In the genomic region with DNA sequence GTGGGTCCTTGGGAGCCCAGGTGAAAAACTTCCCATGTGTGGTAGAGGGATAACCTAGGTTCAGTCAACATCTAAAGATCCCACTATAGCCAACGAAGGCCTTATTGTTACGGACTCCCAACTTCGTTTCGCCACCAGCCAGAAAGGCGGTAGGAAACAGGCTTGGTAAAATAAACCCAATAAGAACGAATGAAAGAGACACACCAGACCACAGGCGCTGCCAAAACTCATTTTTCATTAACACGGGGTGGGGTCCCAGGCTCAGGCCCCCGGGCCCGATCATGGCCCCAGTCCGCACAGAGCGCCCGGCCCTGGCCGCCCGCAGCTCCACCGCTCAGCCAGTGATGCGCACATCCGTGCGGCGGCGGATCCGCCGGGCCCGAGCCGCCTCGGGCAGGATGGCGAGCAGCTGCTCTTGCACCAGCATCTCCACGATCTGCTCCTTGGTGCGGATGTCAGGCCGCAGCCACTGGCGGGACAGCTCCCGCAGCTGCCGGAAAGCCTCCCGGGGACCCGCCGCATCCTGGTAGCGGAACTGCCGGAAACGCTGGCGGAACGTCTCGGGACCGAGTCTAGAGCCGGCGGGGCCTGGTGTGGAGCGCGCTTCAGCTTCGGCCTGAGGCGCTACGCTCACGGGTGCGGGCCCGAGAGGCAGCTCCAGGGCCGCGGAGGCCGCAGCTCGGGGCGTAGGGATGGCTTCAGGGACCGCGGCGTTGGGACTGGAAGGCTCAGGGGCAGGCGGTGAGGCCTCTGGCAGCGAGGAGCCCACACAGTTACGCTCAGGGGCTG, we compare ENCODE assay signal across 8 cellular contexts. TPM values are rescaled to one million over a fixed set of nuclear protein-coding genes. Genes with fewer than 3 reads are reported as not detected.
DNase-seq lines count a peak whose midpoint lies in the region; ATAC-seq, FAIRE-seq and TF ChIP-seq lines count a peak whose summit lies in the region.

No MANE protein-coding gene starts in this region.

- DNase-seq in NCI-H460 (ENCODE audit: extremely low read depth, low read depth) (peak; percentile 11), activated T-cell treated with anti-CD3 and anti-CD28 coated beads for 24 hours (ENCODE audit: low read depth) (peak; percentile 54), endothelial cell of umbilical vein (ENCODE audit: low read depth, low spot score) (peak; percentile 72), NCI-H2107 (lab: John Stamatoyannopoulos, UW) (no peak)
- peak; percentile 23 to 44 for DNase-seq in stimulated activated CD8-positive, alpha-beta memory T cell treated with anti-CD3 and anti-CD28 coated beads, Interleukin-7, amount 100 ng/mL, for 48 hours (ENCODE audit: extremely low read depth in 1 of 2, low read depth in 1 of 2)

- H3K9me3 ChIP-seq in endothelial cell of umbilical vein (replicated peaks; ENCODE audit: control insufficient read depth, insufficient read depth, low read length) (no peaks in the 10 kb centered on the region), muscle layer of colon (ENCODE audit: low read length) (no peaks in the 10 kb centered on the region)

- ATAC-seq in GM18499 (IDR thresholded peaks at IDR 0.05; ENCODE audit: insufficient read depth, unreplicated experiment) (peak; percentile 18), HG02763 (IDR thresholded peaks at IDR 0.05; ENCODE audit: unreplicated experiment) (peak; percentile 18)

- peaks cover 17% of the 10 kb centered on the region for H3K4me1 ChIP-seq in endothelial cell of umbilical vein (ENCODE audit: control insufficient read depth, extremely low read depth, insufficient read depth, low read length)
- peaks cover 19% of the 10 kb centered on the region for H3K4me1 ChIP-seq in muscle layer of colon (ENCODE audit: insufficient read depth, low read length)

- H3K27ac ChIP-seq in endothelial cell of umbilical vein (ENCODE audit: insufficient read depth, low read depth, low read length) (peak overlapping the region; percentile 94), muscle layer of colon (ENCODE audit: low read depth, low read length) (peak overlapping the region; percentile 94)

- dilution Hi-C loops in endothelial cell of umbilical vein (cut with MboI; ENCODE audit: extremely low pct_ligation_motif_present, low sequenced_read_pairs): no loop called here

- peak; percentile 66 for FAIRE-seq in endothelial cell of umbilical vein (lab: Jason Lieb, UNC)

- peak overlapping the region; percentile 92 for H3K4me2 ChIP-seq in endothelial cell of umbilical vein (ENCODE audit: insufficient read depth, low read length)

- POLR2A ChIA-PET in endothelial cell of umbilical vein (lab: Charles Lee): interaction anchor here (0.6 to 1.5 kb wide), 8 partner anchors 11 to 539 kb away, joined by 3 to 6 read pairs (median 4); partner anchors contain the start of genes PHF20 and RBM39

- no peaks in the 10 kb centered on the region for H4K20me1 ChIP-seq in endothelial cell of umbilical vein (replicated peaks; ENCODE audit: control insufficient read depth, extremely low read depth, insufficient read depth, low read length)

- no peaks in the 10 kb centered on the region for H3K9me1 ChIP-seq in endothelial cell of umbilical vein (replicated peaks; ENCODE audit: control insufficient read depth, extremely low read depth, insufficient read depth, low read length)

- H3K9ac ChIP-seq in endothelial cell of umbilical vein (replicated peaks; ENCODE audit: extremely low read depth, insufficient read depth, low read length) (peak overlapping the region; percentile 97), muscle layer of colon (ENCODE audit: low read length) (peak overlapping the region; percentile 98)

- peaks cover 20% of the 10 kb centered on the region for H3K79me2 ChIP-seq in endothelial cell of umbilical vein (ENCODE audit: control insufficient read depth, insufficient read depth, low read length)

- H3K36me3 ChIP-seq in endothelial cell of umbilical vein (ENCODE audit: control insufficient read depth in 2 of 2, extremely low read depth in 1 of 2, insufficient read depth in 2 of 2, low read length in 2 of 2) (no peaks in the 10 kb centered on the region), muscle layer of colon (ENCODE audit: insufficient read depth, low read length) (no peaks in the 10 kb centered on the region)

- TF ChIP-seq POLR2A in endothelial cell of umbilical vein (IDR thresholded peaks at IDR 0.05; ENCODE audit: low read depth, low read length): no peak

- H3K4me3 ChIP-seq in endothelial cell of umbilical vein (replicated peaks in 1 of 3; ENCODE audit: insufficient read depth in 1 of 3, low read depth in 1 of 3, low read length in 3 of 3): peak overlapping the region; percentile 31 to 93 (median 75)
- H3K4me3 ChIP-seq in muscle layer of colon (ENCODE audit: low read depth in 1 of 2, low read length in 2 of 2): peak overlapping the region; percentile 93 to 95

- H2AFZ ChIP-seq in endothelial cell of umbilical vein (ENCODE audit: low read depth, low read length): peak overlapping the region; percentile 26

- intact Hi-C loops in endothelial cell of umbilical vein (cut with micrococcal nuclease): loop anchor here (1.0 to 5.0 kb wide), 4 partner anchors 111 to 336 kb away; partner anchors contain the start of genes RBM39 and SPAG4

- CTCF ChIA-PET in endothelial cell of umbilical vein (lab: Charles Lee): interaction anchor here (0.6 to 3.9 kb wide), 37 partner anchors 8 to 352 kb away, joined by 3 to 38 read pairs (median 4); partner anchors contain the start of genes PHF20, RBM39 and ROMO1

- BruUV-seq in endothelial cell of umbilical vein (replicated peaks; lab: Mats Ljungman, UMichigan): TSS peak; percentile 66

- H3K27me3 ChIP-seq in endothelial cell of umbilical vein (ENCODE audit: control insufficient read depth in 2 of 2, insufficient read depth in 2 of 2, low read length in 2 of 2) (no peaks in the 10 kb centered on the region), muscle layer of colon (ENCODE audit: control insufficient read depth in 1 of 2, insufficient read depth in 2 of 2, low read length in 2 of 2) (no peaks in the 10 kb centered on the region)

- no peak for TF ChIP-seq CTCF in endothelial cell of umbilical vein (IDR thresholded peaks at IDR 0.05; ENCODE audit: extremely low read depth in 1 of 2, insufficient read depth in 1 of 2, low read depth in 1 of 2, low read length in 2 of 2)

TF ChIP-seq in endothelial cell of umbilical vein, 7 proteins besides CTCF, POLR2A, EP300 and RAD21:
- no peak for TF ChIP-seq JUN (IDR thresholded peaks at IDR 0.05; ENCODE audit: borderline replicate concordance, insufficient read depth, insufficient read length, low read depth)
- TF ChIP-seq MAX (IDR thresholded peaks at IDR 0.05; ENCODE audit: insufficient read depth, insufficient read length): no peak
- TF ChIP-seq FOS (IDR thresholded peaks at IDR 0.05; ENCODE audit: borderline replicate concordance, insufficient read depth, low read length): no peak
- no peak for TF ChIP-seq POLR2AphosphoS5 (IDR thresholded peaks at IDR 0.05; ENCODE audit: insufficient read depth, low read depth, low read length)
- TF ChIP-seq MYC (IDR thresholded peaks at IDR 0.05; ENCODE audit: low read depth, low read length): no peak
- TF ChIP-seq EZH2 (IDR thresholded peaks at IDR 0.05; ENCODE audit: borderline replicate concordance, low read depth, low read length, severe bottlenecking): no peak
- TF ChIP-seq GATA2 (IDR thresholded peaks at IDR 0.05; ENCODE audit: insufficient read depth, insufficient read length, low read depth, low read length): no peak
TF ChIP-seq in endothelial cell of umbilical vein: peak in this region for 0.

RNA-seq across cellular contexts. Expression of gene SCAND1, which starts 0.7 kb away (rescaled TPM):
- total RNA-seq in NCI-H460 (2014; rRNA removed; shearing (Covaris generic)): 35.0 and 52.8 TPM in 2 replicates
- polyA plus RNA-seq in NCI-H460 (2014; cell fraction: nucleus; rRNA removed): 102 and 111 TPM in 2 replicates
- total RNA-seq in endothelial cell of umbilical vein: 83.1 and 83.5 TPM in 2 replicates
- polyA plus RNA-seq in endothelial cell of umbilical vein: 85.7 and 139 TPM in 2 replicates
- 32.7 and 52.1 TPM in 2 replicates for polyA plus RNA-seq in endothelial cell of umbilical vein (2011; cell fraction: cytosol; rRNA removed)
- polyA plus RNA-seq in endothelial cell of umbilical vein (2011; cell fraction: nucleus; rRNA removed): 14.6 and 25.1 TPM in 2 replicates
- 17.1 and 24.7 TPM in 2 replicates for polyA plus RNA-seq in endothelial cell of umbilical vein (2012)
- 8.0 and 9.1 TPM in 2 replicates for polyA minus RNA-seq in endothelial cell of umbilical vein
- 31.0 TPM for polyA minus RNA-seq in endothelial cell of umbilical vein (2011; cell fraction: cytosol; rRNA and poly(A)+ RNA removed)
- 5.4 and 12.6 TPM in 2 replicates for polyA minus RNA-seq in endothelial cell of umbilical vein (2011; cell fraction: nucleus; rRNA and poly(A)+ RNA removed)

RNA-seq across cellular contexts. Expression of gene CNBD2, which starts 14.8 kb away (rescaled TPM):
- total RNA-seq in NCI-H460 (2014; rRNA removed; shearing (Covaris generic)): 3.7 and 7.1 TPM in 2 replicates
- 9.7 and 19.6 TPM in 2 replicates for polyA plus RNA-seq in NCI-H460 (2014; cell fraction: nucleus; rRNA removed)
- total RNA-seq in endothelial cell of umbilical vein: 4.9 and 5.3 TPM in 2 replicates
- 4.8 and 7.5 TPM in 2 replicates for polyA plus RNA-seq in endothelial cell of umbilical vein
- polyA plus RNA-seq in endothelial cell of umbilical vein (2011; cell fraction: cytosol; rRNA removed): 8.0 and 8.6 TPM in 2 replicates
- polyA plus RNA-seq in endothelial cell of umbilical vein (2011; cell fraction: nucleus; rRNA removed): 5.9 and 6.1 TPM in 2 replicates
- polyA plus RNA-seq in endothelial cell of umbilical vein (2012): 2.8 and 4.2 TPM in 2 replicates
- polyA minus RNA-seq in endothelial cell of umbilical vein: 1.7 and 2.0 TPM in 2 replicates
- 1.6 TPM for polyA minus RNA-seq in endothelial cell of umbilical vein (2011; cell fraction: cytosol; rRNA and poly(A)+ RNA removed)
- 2.1 and 3.6 TPM in 2 replicates for polyA minus RNA-seq in endothelial cell of umbilical vein (2011; cell fraction: nucleus; rRNA and poly(A)+ RNA removed)
